ENCODE assay signal across 13 cellular contexts in the genomic region with DNA sequence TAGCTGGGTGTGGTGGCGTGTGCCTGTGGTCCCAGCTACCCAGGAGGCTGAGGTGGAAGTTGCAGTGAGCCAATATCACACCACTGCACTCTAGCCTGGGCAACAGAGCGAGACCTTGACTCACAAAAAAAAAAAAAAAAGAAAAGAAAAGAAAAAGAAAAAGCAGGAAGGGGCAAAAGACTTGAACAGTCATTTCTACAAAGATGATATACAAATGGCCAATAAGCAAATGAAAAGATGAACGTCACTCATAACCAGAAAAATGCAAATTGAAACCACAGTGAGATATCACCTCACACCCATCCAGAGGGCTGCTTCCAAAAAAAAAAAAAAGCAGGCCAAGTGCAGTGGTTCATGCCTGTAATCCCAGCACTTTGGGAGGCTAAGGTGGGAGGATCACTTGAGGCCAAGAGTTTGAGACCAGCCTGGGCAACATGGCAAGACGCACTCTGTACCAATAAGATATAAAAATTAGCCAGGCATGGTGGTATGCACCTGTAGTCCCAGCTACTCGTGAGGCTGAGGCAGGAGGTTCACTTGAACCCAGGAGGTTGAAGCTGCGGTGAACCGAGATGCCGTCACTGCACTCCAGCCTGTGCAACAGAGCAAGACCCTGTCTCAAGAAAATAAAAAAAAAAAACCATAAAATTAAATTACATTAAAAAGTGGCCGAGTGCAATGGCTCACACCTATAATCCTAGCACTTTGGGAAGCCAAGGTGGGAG. TPM values are rescaled to one million over a fixed set of nuclear protein-coding genes. Genes with fewer than 3 reads are reported as not detected.
A peak's percentile ranks its signal among the peaks of the same experiment; 100 is the strongest.
DNase-seq lines count a peak whose midpoint lies in the region; ATAC-seq and TF ChIP-seq lines count a peak whose summit lies in the region.
"Had no signal": no experiment of that assay in that cellular context is flagged by ENCODE, and none has a peak within 500 bp of the region (broad histone marks: within the 10 kb centered on the region; RNA-seq: fewer than 3 reads in every experiment).

No MANE protein-coding gene starts in this region.

- no peaks in the 10 kb centered on the region for H3K9me2 ChIP-seq in PC-9 (ENCODE audit: insufficient read depth)

- peaks cover 12% of the 10 kb centered on the region for H3K4me1 Mint-ChIP-seq in memory B cell

- no peaks in the 10 kb centered on the region for H3K9me3 Mint-ChIP-seq in memory B cell
- H3K9me3 Mint-ChIP-seq: activated T-helper 2 cell treated with anti-CD3 and anti-CD28 coated beads, Interferon-gamma antibody, Interleukin-2, Interleukin-4, amounts not matched to agents 10 μg/mL and 5 μg/mL and 100 μg/mL, durations not matched to agents 14 hours and 24 hours and 36 hours had no signal

- CTCF ChIA-PET in PC-9 (lab: Charles Lee), result no interaction called here

- no peaks in the 10 kb centered on the region for H3F3A ChIP-seq in PC-9 (ENCODE audit: insufficient read depth, low read depth)

- BruUV-seq in PC-9 (replicated peaks; lab: Mats Ljungman, UMichigan), result no TSS peak

- no peaks in the 10 kb centered on the region for H3K79me2 ChIP-seq in PC-9 (ENCODE audit: low read depth)

- H3K4me3 ChIP-seq in PC-9, result no peak overlapping the region
- H3K4me3 ChIP-seq: HAP-1 had no signal

- H3K27ac Mint-ChIP-seq in memory B cell, result no peak overlapping the region
- H3K27ac Mint-ChIP-seq: activated T-helper 2 cell treated with anti-CD3 and anti-CD28 coated beads, Interferon-gamma antibody, Interleukin-2, Interleukin-4, amounts not matched to agents 10 μg/mL and 5 μg/mL and 100 μg/mL, durations not matched to agents 14 hours and 24 hours and 36 hours had no signal

- no peak overlapping the region for H3K4me3 Mint-ChIP-seq in memory B cell

- no peak overlapping the region for H3K27ac ChIP-seq in PC-9

- H3K27me3 Mint-ChIP-seq in memory B cell, result no peaks in the 10 kb centered on the region

- intact Hi-C loops in posterior cingulate gyrus (cut with DNase I) (no loop called here), PC-9 (cut with micrococcal nuclease; ENCODE audit: unreplicated experiment) (no loop called here)

- H3K9me3 ChIP-seq in PC-9 (ENCODE audit: insufficient read depth, low read depth), result no peaks in the 10 kb centered on the region
- H3K9me3 ChIP-seq: HAP-1 had no signal

- ATAC-seq in GM18858 (IDR thresholded peaks at IDR 0.05; ENCODE audit: unreplicated experiment) (peak; percentile 56), GM21381 (IDR thresholded peaks at IDR 0.05; ENCODE audit: unreplicated experiment) (peak; percentile 53), HG03095 (IDR thresholded peaks at IDR 0.05; ENCODE audit: unreplicated experiment) (peak; percentile 53), memory B cell (ENCODE audit: low read depth) (peak; percentile 64)

- no peaks in the 10 kb centered on the region for H3K36me3 ChIP-seq in PC-9 (ENCODE audit: low read depth)
- H3K36me3 ChIP-seq: HAP-1 had no signal

- no peaks in the 10 kb centered on the region for H3K27me3 ChIP-seq in PC-9 (ENCODE audit: insufficient read depth, low read depth)

- H3K4me2 ChIP-seq in PC-9, result no peak overlapping the region

- no peaks in the 10 kb centered on the region for H3K4me1 ChIP-seq in PC-9 (replicated peaks; ENCODE audit: insufficient read depth)

- H4K20me1 ChIP-seq in PC-9 (ENCODE audit: insufficient read depth), result no peaks in the 10 kb centered on the region

- H3K36me3 Mint-ChIP-seq in memory B cell, result no peaks in the 10 kb centered on the region

- TF ChIP-seq CTCF in PC-9 (conservative IDR thresholded peaks at IDR 0.05), result no peak

- no peak overlapping the region for H2AFZ ChIP-seq in PC-9

- POLR2A ChIA-PET in PC-9 (lab: Charles Lee; ENCODE audit: unreplicated experiment), result no interaction called here

- DNase-seq in memory B cell (ENCODE audit: low spot score in 2 of 2) (no peak), posterior cingulate gyrus (no peak), iPS-NIHi11 (ENCODE audit: low spot score) (no peak), PC-9 (no peak)
- DNase-seq: activated CD4-positive, alpha-beta T cell treated with anti-CD3 and anti-CD28 coated beads for 4 hours; MM.1S; NCI-H2171; substantia nigra had no signal

RNA-seq across cellular contexts. Expression of a gene that starts 20.5 kb away (rescaled TPM):
- 748 and 783 TPM in 2 replicates for total RNA-seq in PC-9 (2021)

RNA-seq across cellular contexts. Expression of a gene that starts 30.3 kb away (rescaled TPM):
- total RNA-seq in PC-9 (2021), result 43.0 and 49.6 TPM in 2 replicates
